1 cellular context compared by ENCODE assay signal in the genomic region with DNA sequence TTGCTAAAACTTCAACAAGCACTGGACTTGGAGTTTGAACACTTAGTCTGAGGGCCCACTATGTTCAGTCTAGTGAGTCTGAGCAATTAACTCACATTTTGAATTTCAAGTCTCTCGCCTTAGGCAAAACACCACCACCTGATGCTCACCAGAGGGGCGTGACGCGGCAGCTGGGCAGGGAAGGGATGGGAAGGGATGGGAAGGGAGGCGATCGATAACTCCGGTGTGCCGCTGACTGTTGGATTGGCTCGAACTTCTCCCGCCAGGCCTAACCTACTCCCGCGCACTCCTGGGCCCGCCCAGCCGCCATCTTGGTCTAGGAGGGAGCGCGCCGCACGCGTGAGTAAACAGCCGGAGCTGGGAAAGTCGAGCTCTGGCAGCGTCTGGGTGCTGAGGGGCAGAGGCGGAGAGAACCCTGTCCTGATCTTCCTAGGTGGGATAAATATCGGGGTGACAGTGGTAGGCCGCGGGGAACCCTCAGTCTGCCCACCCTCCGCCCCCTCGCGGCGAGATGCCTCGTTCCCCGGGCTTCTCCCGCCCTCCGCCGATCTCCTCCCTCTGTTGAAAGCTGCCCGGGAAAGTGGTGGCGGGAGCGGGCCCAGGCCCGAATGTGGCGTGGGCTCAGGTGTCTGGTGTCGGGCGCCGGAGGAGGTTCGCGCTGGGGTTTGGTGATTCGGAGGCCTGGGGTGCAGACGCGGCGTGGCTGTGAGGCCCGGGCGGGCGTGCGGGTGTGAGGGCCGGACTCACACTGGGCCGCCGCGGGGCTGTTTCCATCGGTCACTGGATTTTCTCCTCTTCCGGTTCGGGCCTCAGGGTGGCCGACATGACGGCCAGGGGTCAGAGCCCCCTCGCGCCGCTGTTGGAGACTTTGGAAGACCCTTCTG.
TF ChIP-seq lines count a peak whose summit lies in the region.

A gene with protein sequence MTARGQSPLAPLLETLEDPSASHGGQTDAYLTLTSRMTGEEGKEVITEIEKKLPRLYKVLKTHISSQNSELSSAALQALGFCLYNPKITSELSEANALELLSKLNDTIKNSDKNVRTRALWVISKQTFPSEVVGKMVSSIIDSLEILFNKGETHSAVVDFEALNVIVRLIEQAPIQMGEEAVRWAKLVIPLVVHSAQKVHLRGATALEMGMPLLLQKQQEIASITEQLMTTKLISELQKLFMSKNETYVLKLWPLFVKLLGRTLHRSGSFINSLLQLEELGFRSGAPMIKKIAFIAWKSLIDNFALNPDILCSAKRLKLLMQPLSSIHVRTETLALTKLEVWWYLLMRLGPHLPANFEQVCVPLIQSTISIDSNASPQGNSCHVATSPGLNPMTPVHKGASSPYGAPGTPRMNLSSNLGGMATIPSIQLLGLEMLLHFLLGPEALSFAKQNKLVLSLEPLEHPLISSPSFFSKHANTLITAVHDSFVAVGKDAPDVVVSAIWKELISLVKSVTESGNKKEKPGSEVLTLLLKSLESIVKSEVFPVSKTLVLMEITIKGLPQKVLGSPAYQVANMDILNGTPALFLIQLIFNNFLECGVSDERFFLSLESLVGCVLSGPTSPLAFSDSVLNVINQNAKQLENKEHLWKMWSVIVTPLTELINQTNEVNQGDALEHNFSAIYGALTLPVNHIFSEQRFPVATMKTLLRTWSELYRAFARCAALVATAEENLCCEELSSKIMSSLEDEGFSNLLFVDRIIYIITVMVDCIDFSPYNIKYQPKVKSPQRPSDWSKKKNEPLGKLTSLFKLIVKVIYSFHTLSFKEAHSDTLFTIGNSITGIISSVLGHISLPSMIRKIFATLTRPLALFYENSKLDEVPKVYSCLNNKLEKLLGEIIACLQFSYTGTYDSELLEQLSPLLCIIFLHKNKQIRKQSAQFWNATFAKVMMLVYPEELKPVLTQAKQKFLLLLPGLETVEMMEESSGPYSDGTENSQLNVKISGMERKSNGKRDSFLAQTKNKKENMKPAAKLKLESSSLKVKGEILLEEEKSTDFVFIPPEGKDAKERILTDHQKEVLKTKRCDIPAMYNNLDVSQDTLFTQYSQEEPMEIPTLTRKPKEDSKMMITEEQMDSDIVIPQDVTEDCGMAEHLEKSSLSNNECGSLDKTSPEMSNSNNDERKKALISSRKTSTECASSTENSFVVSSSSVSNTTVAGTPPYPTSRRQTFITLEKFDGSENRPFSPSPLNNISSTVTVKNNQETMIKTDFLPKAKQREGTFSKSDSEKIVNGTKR (N-terminal part only) (plus strand): TSS at position 302 of the 884 bp plus-strand sequence. CDS start 522 bp downstream, at position 824.

TF ChIP-seq in WTC11, 78 proteins besides CTCF, POLR2A, EP300 and RAD21 (continued from another document and continues in another):
- TF ChIP-seq, protein P1, sequence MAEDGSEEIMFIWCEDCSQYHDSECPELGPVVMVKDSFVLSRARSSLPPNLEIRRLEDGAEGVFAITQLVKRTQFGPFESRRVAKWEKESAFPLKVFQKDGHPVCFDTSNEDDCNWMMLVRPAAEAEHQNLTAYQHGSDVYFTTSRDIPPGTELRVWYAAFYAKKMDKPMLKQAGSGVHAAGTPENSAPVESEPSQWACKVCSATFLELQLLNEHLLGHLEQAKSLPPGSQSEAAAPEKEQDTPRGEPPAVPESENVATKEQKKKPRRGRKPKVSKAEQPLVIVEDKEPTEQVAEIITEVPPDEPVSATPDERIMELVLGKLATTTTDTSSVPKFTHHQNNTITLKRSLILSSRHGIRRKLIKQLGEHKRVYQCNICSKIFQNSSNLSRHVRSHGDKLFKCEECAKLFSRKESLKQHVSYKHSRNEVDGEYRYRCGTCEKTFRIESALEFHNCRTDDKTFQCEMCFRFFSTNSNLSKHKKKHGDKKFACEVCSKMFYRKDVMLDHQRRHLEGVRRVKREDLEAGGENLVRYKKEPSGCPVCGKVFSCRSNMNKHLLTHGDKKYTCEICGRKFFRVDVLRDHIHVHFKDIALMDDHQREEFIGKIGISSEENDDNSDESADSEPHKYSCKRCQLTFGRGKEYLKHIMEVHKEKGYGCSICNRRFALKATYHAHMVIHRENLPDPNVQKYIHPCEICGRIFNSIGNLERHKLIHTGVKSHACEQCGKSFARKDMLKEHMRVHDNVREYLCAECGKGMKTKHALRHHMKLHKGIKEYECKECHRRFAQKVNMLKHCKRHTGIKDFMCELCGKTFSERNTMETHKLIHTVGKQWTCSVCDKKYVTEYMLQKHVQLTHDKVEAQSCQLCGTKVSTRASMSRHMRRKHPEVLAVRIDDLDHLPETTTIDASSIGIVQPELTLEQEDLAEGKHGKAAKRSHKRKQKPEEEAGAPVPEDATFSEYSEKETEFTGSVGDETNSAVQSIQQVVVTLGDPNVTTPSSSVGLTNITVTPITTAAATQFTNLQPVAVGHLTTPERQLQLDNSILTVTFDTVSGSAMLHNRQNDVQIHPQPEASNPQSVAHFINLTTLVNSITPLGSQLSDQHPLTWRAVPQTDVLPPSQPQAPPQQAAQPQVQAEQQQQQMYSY (CRISPR knock-in tag; IDR thresholded peaks at IDR 0.05): no peak
- TF ChIP-seq ESRRA (CRISPR knock-in tag; IDR thresholded peaks at IDR 0.05; ENCODE audit: borderline replicate concordance) (no peak), ZNF671 (CRISPR knock-in tag; IDR thresholded peaks at IDR 0.05) (no peak), RELA (CRISPR knock-in tag; IDR thresholded peaks at IDR 0.05; ENCODE audit: borderline replicate concordance) (no peak), ETV6 (CRISPR knock-in tag; IDR thresholded peaks at IDR 0.05) (peak; percentile 84), FOXK1 (CRISPR knock-in tag; IDR thresholded peaks at IDR 0.05) (peak; percentile 97), NR2C2 (CRISPR knock-in tag; IDR thresholded peaks at IDR 0.05) (no peak)
- TF ChIP-seq, protein P2, sequence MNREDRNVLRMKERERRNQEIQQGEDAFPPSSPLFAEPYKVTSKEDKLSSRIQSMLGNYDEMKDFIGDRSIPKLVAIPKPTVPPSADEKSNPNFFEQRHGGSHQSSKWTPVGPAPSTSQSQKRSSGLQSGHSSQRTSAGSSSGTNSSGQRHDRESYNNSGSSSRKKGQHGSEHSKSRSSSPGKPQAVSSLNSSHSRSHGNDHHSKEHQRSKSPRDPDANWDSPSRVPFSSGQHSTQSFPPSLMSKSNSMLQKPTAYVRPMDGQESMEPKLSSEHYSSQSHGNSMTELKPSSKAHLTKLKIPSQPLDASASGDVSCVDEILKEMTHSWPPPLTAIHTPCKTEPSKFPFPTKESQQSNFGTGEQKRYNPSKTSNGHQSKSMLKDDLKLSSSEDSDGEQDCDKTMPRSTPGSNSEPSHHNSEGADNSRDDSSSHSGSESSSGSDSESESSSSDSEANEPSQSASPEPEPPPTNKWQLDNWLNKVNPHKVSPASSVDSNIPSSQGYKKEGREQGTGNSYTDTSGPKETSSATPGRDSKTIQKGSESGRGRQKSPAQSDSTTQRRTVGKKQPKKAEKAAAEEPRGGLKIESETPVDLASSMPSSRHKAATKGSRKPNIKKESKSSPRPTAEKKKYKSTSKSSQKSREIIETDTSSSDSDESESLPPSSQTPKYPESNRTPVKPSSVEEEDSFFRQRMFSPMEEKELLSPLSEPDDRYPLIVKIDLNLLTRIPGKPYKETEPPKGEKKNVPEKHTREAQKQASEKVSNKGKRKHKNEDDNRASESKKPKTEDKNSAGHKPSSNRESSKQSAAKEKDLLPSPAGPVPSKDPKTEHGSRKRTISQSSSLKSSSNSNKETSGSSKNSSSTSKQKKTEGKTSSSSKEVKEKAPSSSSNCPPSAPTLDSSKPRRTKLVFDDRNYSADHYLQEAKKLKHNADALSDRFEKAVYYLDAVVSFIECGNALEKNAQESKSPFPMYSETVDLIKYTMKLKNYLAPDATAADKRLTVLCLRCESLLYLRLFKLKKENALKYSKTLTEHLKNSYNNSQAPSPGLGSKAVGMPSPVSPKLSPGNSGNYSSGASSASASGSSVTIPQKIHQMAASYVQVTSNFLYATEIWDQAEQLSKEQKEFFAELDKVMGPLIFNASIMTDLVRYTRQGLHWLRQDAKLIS (CRISPR knock-in tag; IDR thresholded peaks at IDR 0.05; ENCODE audit: borderline replicate concordance): no peak
- TF ChIP-seq, protein P3, sequence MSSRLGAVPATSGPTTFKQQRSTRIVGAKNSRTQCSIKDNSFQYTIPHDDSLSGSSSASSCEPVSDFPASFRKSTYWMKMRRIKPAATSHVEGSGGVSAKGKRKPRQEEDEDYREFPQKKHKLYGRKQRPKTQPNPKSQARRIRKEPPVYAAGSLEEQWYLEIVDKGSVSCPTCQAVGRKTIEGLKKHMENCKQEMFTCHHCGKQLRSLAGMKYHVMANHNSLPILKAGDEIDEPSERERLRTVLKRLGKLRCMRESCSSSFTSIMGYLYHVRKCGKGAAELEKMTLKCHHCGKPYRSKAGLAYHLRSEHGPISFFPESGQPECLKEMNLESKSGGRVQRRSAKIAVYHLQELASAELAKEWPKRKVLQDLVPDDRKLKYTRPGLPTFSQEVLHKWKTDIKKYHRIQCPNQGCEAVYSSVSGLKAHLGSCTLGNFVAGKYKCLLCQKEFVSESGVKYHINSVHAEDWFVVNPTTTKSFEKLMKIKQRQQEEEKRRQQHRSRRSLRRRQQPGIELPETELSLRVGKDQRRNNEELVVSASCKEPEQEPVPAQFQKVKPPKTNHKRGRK (CRISPR knock-in tag; IDR thresholded peaks at IDR 0.05; ENCODE audit: borderline replicate concordance): no peak
- TF ChIP-seq, protein P4, sequence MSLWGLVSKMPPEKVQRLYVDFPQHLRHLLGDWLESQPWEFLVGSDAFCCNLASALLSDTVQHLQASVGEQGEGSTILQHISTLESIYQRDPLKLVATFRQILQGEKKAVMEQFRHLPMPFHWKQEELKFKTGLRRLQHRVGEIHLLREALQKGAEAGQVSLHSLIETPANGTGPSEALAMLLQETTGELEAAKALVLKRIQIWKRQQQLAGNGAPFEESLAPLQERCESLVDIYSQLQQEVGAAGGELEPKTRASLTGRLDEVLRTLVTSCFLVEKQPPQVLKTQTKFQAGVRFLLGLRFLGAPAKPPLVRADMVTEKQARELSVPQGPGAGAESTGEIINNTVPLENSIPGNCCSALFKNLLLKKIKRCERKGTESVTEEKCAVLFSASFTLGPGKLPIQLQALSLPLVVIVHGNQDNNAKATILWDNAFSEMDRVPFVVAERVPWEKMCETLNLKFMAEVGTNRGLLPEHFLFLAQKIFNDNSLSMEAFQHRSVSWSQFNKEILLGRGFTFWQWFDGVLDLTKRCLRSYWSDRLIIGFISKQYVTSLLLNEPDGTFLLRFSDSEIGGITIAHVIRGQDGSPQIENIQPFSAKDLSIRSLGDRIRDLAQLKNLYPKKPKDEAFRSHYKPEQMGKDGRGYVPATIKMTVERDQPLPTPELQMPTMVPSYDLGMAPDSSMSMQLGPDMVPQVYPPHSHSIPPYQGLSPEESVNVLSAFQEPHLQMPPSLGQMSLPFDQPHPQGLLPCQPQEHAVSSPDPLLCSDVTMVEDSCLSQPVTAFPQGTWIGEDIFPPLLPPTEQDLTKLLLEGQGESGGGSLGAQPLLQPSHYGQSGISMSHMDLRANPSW (CRISPR knock-in tag; conservative IDR thresholded peaks at IDR 0.05; ENCODE audit: low read depth): no peak
- TF ChIP-seq, protein P5, sequence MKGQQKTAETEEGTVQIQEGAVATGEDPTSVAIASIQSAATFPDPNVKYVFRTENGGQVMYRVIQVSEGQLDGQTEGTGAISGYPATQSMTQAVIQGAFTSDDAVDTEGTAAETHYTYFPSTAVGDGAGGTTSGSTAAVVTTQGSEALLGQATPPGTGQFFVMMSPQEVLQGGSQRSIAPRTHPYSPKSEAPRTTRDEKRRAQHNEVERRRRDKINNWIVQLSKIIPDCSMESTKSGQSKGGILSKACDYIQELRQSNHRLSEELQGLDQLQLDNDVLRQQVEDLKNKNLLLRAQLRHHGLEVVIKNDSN (CRISPR knock-in tag; IDR thresholded peaks at IDR 0.05): peak; percentile 63
- TF ChIP-seq, protein P6, sequence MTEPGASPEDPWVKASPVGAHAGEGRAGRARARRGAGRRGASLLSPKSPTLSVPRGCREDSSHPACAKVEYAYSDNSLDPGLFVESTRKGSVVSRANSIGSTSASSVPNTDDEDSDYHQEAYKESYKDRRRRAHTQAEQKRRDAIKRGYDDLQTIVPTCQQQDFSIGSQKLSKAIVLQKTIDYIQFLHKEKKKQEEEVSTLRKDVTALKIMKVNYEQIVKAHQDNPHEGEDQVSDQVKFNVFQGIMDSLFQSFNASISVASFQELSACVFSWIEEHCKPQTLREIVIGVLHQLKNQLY (CRISPR knock-in tag; IDR thresholded peaks at IDR 0.05): 0 out of 2 replicates have a peak, but pooled peaks have one; percentile 55
- TF ChIP-seq, protein P7, sequence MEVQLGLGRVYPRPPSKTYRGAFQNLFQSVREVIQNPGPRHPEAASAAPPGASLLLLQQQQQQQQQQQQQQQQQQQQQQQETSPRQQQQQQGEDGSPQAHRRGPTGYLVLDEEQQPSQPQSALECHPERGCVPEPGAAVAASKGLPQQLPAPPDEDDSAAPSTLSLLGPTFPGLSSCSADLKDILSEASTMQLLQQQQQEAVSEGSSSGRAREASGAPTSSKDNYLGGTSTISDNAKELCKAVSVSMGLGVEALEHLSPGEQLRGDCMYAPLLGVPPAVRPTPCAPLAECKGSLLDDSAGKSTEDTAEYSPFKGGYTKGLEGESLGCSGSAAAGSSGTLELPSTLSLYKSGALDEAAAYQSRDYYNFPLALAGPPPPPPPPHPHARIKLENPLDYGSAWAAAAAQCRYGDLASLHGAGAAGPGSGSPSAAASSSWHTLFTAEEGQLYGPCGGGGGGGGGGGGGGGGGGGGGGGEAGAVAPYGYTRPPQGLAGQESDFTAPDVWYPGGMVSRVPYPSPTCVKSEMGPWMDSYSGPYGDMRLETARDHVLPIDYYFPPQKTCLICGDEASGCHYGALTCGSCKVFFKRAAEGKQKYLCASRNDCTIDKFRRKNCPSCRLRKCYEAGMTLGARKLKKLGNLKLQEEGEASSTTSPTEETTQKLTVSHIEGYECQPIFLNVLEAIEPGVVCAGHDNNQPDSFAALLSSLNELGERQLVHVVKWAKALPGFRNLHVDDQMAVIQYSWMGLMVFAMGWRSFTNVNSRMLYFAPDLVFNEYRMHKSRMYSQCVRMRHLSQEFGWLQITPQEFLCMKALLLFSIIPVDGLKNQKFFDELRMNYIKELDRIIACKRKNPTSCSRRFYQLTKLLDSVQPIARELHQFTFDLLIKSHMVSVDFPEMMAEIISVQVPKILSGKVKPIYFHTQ (CRISPR knock-in tag; IDR thresholded peaks at IDR 0.05): no peak
- TF ChIP-seq, protein P8, sequence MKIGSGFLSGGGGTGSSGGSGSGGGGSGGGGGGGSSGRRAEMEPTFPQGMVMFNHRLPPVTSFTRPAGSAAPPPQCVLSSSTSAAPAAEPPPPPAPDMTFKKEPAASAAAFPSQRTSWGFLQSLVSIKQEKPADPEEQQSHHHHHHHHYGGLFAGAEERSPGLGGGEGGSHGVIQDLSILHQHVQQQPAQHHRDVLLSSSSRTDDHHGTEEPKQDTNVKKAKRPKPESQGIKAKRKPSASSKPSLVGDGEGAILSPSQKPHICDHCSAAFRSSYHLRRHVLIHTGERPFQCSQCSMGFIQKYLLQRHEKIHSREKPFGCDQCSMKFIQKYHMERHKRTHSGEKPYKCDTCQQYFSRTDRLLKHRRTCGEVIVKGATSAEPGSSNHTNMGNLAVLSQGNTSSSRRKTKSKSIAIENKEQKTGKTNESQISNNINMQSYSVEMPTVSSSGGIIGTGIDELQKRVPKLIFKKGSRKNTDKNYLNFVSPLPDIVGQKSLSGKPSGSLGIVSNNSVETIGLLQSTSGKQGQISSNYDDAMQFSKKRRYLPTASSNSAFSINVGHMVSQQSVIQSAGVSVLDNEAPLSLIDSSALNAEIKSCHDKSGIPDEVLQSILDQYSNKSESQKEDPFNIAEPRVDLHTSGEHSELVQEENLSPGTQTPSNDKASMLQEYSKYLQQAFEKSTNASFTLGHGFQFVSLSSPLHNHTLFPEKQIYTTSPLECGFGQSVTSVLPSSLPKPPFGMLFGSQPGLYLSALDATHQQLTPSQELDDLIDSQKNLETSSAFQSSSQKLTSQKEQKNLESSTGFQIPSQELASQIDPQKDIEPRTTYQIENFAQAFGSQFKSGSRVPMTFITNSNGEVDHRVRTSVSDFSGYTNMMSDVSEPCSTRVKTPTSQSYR (CRISPR knock-in tag; IDR thresholded peaks at IDR 0.05): no peak; the same call in 1 of the 2 replicates
- TF ChIP-seq, protein P9, sequence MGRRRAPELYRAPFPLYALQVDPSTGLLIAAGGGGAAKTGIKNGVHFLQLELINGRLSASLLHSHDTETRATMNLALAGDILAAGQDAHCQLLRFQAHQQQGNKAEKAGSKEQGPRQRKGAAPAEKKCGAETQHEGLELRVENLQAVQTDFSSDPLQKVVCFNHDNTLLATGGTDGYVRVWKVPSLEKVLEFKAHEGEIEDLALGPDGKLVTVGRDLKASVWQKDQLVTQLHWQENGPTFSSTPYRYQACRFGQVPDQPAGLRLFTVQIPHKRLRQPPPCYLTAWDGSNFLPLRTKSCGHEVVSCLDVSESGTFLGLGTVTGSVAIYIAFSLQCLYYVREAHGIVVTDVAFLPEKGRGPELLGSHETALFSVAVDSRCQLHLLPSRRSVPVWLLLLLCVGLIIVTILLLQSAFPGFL (CRISPR knock-in tag; IDR thresholded peaks at IDR 0.05; ENCODE audit: borderline replicate concordance): no peak
